Comparison of ENCODE assay signal across 9 cellular contexts in genomic region chr5:119578937-119579336, GRCh38. TPM values are rescaled to one million over a fixed set of nuclear protein-coding genes. Genes with fewer than 3 reads are reported as not detected.
DNase-seq lines count a peak whose midpoint lies in the region; ATAC-seq and TF ChIP-seq lines count a peak whose summit lies in the region.
"Had no signal": no experiment of that assay in that cellular context is flagged by ENCODE, and none has a peak within 500 bp of the region (broad histone marks: within the 10 kb centered on the region; RNA-seq: fewer than 3 reads in every experiment).

No MANE protein-coding gene starts in this region.

- no peak for DNase-seq in CD14-positive monocyte (ENCODE audit: low spot score)
- DNase-seq in NCI-H526 treated with DMSO at 0.1 percent for 48 hours (lab: John Stamatoyannopoulos, UW): peak; percentile 9
- peak; percentile 44 for DNase-seq in dermis blood vessel endothelial cell
- no peak for DNase-seq in upper lobe of right lung
- DNase-seq in tibial nerve (ENCODE audit: low spot score in 2 of 2): no peak
- no peak for DNase-seq in activated CD8-positive, alpha-beta memory T cell treated with anti-CD3 and anti-CD28 coated beads, Interleukin-2, amount 50 U/mL, for 48 hours
- DNase-seq: upper lobe of left lung had no signal

- H3K4me3 ChIP-seq in upper lobe of right lung: no peak overlapping the region
- H3K4me3 ChIP-seq in tibial nerve: no peak overlapping the region
- H3K4me3 ChIP-seq: upper lobe of left lung had no signal

- ATAC-seq in GM18909 (IDR thresholded peaks at IDR 0.05; ENCODE audit: poor library complexity, unreplicated experiment) (peak; percentile 54), HG03039 (IDR thresholded peaks at IDR 0.05; ENCODE audit: unreplicated experiment) (peak; percentile 74), upper lobe of right lung (peak; percentile 86)

- H3K36me3 ChIP-seq in upper lobe of right lung: no peaks in the 10 kb centered on the region
- no peaks in the 10 kb centered on the region for H3K36me3 ChIP-seq in tibial nerve
- H3K36me3 ChIP-seq: upper lobe of left lung had no signal

- intact Hi-C loops in CD14-positive monocyte (cut with micrococcal nuclease): loop anchor here in 1 of 2 donors (5.0 kb wide), 1 partner anchor 163 kb away; no protein-coding TSS in a partner anchor
- intact Hi-C loops in upper lobe of right lung (cut with DNase I): no loop called here

- H3K9me3 Mint-ChIP-seq in CD14-positive monocyte: peaks cover 0 to 2% (median 0%) of the 10 kb centered on the region in 7 donors

- no peak overlapping the region for H3K4me3 Mint-ChIP-seq in CD14-positive monocyte

- WGBS in tibial nerve, 2 donors: 61 to 70% methylated on average over 3 of the region's 3 CpGs

- no peak overlapping the region for H3K27ac Mint-ChIP-seq in CD14-positive monocyte

- TF ChIP-seq POLR2A in tibial nerve (IDR thresholded peaks at IDR 0.05): no peak

- H3K4me1 Mint-ChIP-seq in CD14-positive monocyte: no peaks in the 10 kb centered on the region

- no peaks in the 10 kb centered on the region for H3K9me3 ChIP-seq in upper lobe of right lung
- no peaks in the 10 kb centered on the region for H3K9me3 ChIP-seq in tibial nerve
- H3K9me3 ChIP-seq: upper lobe of left lung had no signal

- H3K4me1 ChIP-seq in upper lobe of right lung: no peaks in the 10 kb centered on the region
- H3K4me1 ChIP-seq in tibial nerve: no peaks in the 10 kb centered on the region
- H3K4me1 ChIP-seq: upper lobe of left lung had no signal

- H3K27ac ChIP-seq in upper lobe of right lung (no peak overlapping the region), tibial nerve (no peak overlapping the region)
- H3K27ac ChIP-seq: upper lobe of left lung had no signal

- TF ChIP-seq EP300 in tibial nerve (IDR thresholded peaks at IDR 0.05): no peak

- no peaks in the 10 kb centered on the region for H3K27me3 ChIP-seq in upper lobe of right lung
- H3K27me3 ChIP-seq in tibial nerve: no peaks in the 10 kb centered on the region
- H3K27me3 ChIP-seq: upper lobe of left lung had no signal

- no peaks in the 10 kb centered on the region for H3K36me3 Mint-ChIP-seq in CD14-positive monocyte

- peaks cover 3 to 4% (median 4%) of the 10 kb centered on the region in 3 donors for H3K27me3 Mint-ChIP-seq in CD14-positive monocyte (ENCODE audit: low read depth in 3 of 3)

- TF ChIP-seq CTCF in CD14-positive monocyte (IDR thresholded peaks at IDR 0.05) (peak; percentile 49), upper lobe of right lung (IDR thresholded peaks at IDR 0.05) (peak; percentile 27), tibial nerve (IDR thresholded peaks at IDR 0.05) (no peak)

RNA-seq across cellular contexts. Expression of gene FAM170A, which starts 50.4 kb away (rescaled TPM):
- polyA plus RNA-seq in CD14-positive monocyte: not detected
- total RNA-seq in dermis blood vessel endothelial cell: not detected in 2 replicates
- not detected for total RNA-seq in upper lobe of right lung
- not detected for total RNA-seq in tibial nerve

Comparison
In these comparisons a context has a peak if more than half of its experiments do, and no peak if none do; other contexts are left out.
1. DNase-seq: peak in NCI-H526 treated with DMSO at 0.1 percent for 48 hours (single experiment) and dermis blood vessel endothelial cell (single experiment); none in CD14-positive monocyte (single experiment), upper lobe of right lung (single experiment), tibial nerve (0 of 2) and activated CD8-positive, alpha-beta memory T cell treated with anti-CD3 and anti-CD28 coated beads, Interleukin-2, amount 50 U/mL, for 48 hours (single experiment).
2. CTCF ChIP-seq: peak in CD14-positive monocyte (single experiment) and upper lobe of right lung (single experiment); none in tibial nerve (0 of 5).
3. Peak in every context shown above with its lines, with median percentiles within 50 percentile points of each other: ATAC-seq.